34 cellular contexts compared by ENCODE assay signal in the genomic region with DNA sequence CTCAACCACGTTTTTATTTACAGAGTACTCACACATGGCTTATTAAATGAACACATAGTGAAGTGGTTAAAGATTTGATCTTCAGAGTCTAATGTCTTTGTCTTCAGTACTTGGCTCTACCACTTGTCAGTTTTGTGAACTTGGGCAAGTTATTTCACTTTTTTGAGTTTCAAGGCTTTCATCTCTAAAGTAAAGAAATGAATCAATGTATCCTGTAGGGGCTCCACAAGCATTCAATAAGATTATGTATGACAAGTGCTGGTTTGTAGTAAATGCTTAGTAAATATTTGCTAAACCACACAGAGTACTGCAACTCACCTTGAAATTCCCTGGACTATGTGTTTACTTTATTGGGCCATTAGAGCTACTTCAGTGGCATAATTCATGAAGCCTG.
"Had no signal": no experiment of that assay in that cellular context is flagged by ENCODE, and none has a peak within 500 bp of the region (broad histone marks: within the 10 kb centered on the region; RNA-seq: fewer than 3 reads in every experiment).

No MANE protein-coding gene starts in this region.

- H3K27ac ChIP-seq: brain microvascular endothelial cell, cardiac muscle cell, coronary artery, VCaP had no signal

- H3K4me1 Mint-ChIP-seq: activated CD4-positive, alpha-beta memory T cell treated with anti-CD3 and anti-CD28 coated beads, Interleukin-2, amount 10 ng/mL, durations not matched to agents 7 days and 5 days; activated naive CD8-positive, alpha-beta T cell treated with anti-CD3 and anti-CD28 coated beads for 36 hours; activated T-helper 17 cell treated with anti-CD3 and anti-CD28 coated beads, Interleukin-2, amount 50 U/mL, for 72 hours; central memory CD8-positive, alpha-beta T cell had no signal

- ATAC-seq: activated T-cell treated with anti-CD3 and anti-CD28 coated beads, Interleukin-2, amount 50 U/mL, for 72 hours; activated T-helper 17 cell treated with anti-CD3 and anti-CD28 coated beads, Interleukin-2, amount 50 U/mL, for 72 hours; Panc1 had no signal

- H3K27me3 Mint-ChIP-seq: activated CD4-positive, alpha-beta memory T cell treated with anti-CD3 and anti-CD28 coated beads, Interleukin-2, amount 10 ng/mL, durations not matched to agents 7 days and 5 days; activated naive CD8-positive, alpha-beta T cell treated with anti-CD3 and anti-CD28 coated beads for 36 hours; activated T-helper 17 cell treated with anti-CD3 and anti-CD28 coated beads, Interleukin-2, amount 50 U/mL, for 72 hours; central memory CD8-positive, alpha-beta T cell had no signal

- H3K4me3 Mint-ChIP-seq: activated CD4-positive, alpha-beta memory T cell treated with anti-CD3 and anti-CD28 coated beads, Interleukin-2, amount 10 ng/mL, durations not matched to agents 7 days and 5 days; activated naive CD8-positive, alpha-beta T cell treated with anti-CD3 and anti-CD28 coated beads for 36 hours; activated T-cell treated with anti-CD3 and anti-CD28 coated beads, Interleukin-2, amount 50 U/mL, for 72 hours; activated T-helper 17 cell treated with anti-CD3 and anti-CD28 coated beads, Interleukin-2, amount 50 U/mL, for 72 hours; central memory CD8-positive, alpha-beta T cell had no signal

- H3K36me3 ChIP-seq: brain microvascular endothelial cell, cardiac muscle cell had no signal

- H3K36me3 Mint-ChIP-seq: activated naive CD8-positive, alpha-beta T cell treated with anti-CD3 and anti-CD28 coated beads for 36 hours had no signal

- H3K27me3 ChIP-seq: brain microvascular endothelial cell, cardiac muscle cell had no signal

- H3K27ac Mint-ChIP-seq: activated CD4-positive, alpha-beta memory T cell treated with anti-CD3 and anti-CD28 coated beads, Interleukin-2, amount 10 ng/mL, durations not matched to agents 7 days and 5 days; activated naive CD8-positive, alpha-beta T cell treated with anti-CD3 and anti-CD28 coated beads for 36 hours; activated T-cell treated with anti-CD3 and anti-CD28 coated beads, Interleukin-2, amount 50 U/mL, for 72 hours; activated T-helper 17 cell treated with anti-CD3 and anti-CD28 coated beads, Interleukin-2, amount 50 U/mL, for 72 hours had no signal

- H3K9me3 Mint-ChIP-seq: activated naive CD8-positive, alpha-beta T cell treated with anti-CD3 and anti-CD28 coated beads for 36 hours; activated T-helper 17 cell treated with anti-CD3 and anti-CD28 coated beads, Interleukin-2, amount 50 U/mL, for 72 hours had no signal

- DNase-seq: activated CD4-positive, alpha-beta memory T cell treated with anti-CD3 and anti-CD28 coated beads, Interleukin-2, amount 10 ng/mL, durations not matched to agents 7 days and 5 days; activated CD4-positive, alpha-beta T cell treated with anti-CD3 and anti-CD28 coated beads for 1 hour; activated CD4-positive, alpha-beta T cell treated with anti-CD3 and anti-CD28 coated beads for 48 hours; activated CD4-positive, CD25-positive, alpha-beta regulatory T cell; activated effector memory CD4-positive, alpha-beta T cell treated with anti-CD3 and anti-CD28 coated beads, Interleukin-2, amount 50 U/mL, for 16 hours; activated naive CD4-positive, alpha-beta T cell; activated naive CD4-positive, alpha-beta T cell treated with anti-CD3 and anti-CD28 coated beads, Interleukin-2, amount 50 U/mL, for 16 hours; activated naive CD8-positive, alpha-beta T cell treated with anti-CD3 and anti-CD28 coated beads for 36 hours; activated T-cell treated with anti-CD3 and anti-CD28 coated beads, Interleukin-2, amount 50 U/mL, for 1 hour; activated T-cell treated with anti-CD3 and anti-CD28 coated beads, Interleukin-2, amount 50 U/mL, for 72 hours; amniotic stem cell; aorta; Kasumi-1; KG1; NCI-H1092 treated with DMSO at 0.1 percent for 48 hours; NCI-H1417 treated with DMSO at 0.1 percent for 48 hours; NCI-H187 treated with DMSO at 0.1 percent for 48 hours; NCI-H2081; NCI-H2171 treated with DMSO at 0.1 percent for 48 hours; NCI-H2227 treated with DMSO at 0.1 percent for 48 hours; NCI-H446; NCI-H526; SIG-M5; SW 1271; T-helper 1 cell; T-helper 2 cell; T-helper 9 cell had no signal

- H3K4me3 ChIP-seq: cardiac muscle cell, coronary artery had no signal
